Comparison of ENCODE assay signal across 33 cellular contexts in the genomic region with DNA sequence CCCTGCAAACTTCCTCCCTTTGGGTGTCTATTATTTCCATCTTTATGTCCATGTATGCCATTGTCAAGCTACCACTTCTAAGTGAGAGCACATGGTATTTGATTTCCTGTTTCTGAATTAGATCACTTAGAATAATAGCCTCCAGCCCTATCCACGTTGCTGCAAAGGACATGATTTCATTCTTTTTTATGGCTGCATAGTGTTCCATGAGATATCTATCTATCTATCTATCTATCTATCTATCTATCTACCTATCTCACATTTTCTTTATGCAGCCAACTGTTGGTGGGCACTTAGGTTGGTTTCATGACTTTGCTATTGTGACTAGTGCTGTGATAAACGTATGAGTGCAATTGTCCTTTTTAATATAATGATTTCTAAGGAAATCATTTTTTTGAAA.
"Had no signal": no experiment of that assay in that cellular context is flagged by ENCODE, and none has a peak within 500 bp of the region (broad histone marks: within the 10 kb centered on the region; RNA-seq: fewer than 3 reads in every experiment).

No MANE protein-coding gene starts in this region.

- DNase-seq: activated effector memory CD4-positive, alpha-beta T cell treated with anti-CD3 and anti-CD28 coated beads, Interleukin-2, amount 50 U/mL, for 16 hours; activated effector memory CD4-positive, alpha-beta T cell treated with Interleukin-2 at 50 U/mL for 16 hours; activated gamma-delta T cell; activated gamma-delta T cell treated with Interleukin-2 at 50 U/mL for 16 hours; activated naive CD4-positive, alpha-beta T cell; activated naive CD4-positive, alpha-beta T cell treated with anti-CD3 and anti-CD28 coated beads for 36 hours; activated naive CD4-positive, alpha-beta T cell treated with anti-CD3 and anti-CD28 coated beads, Interleukin-2, amount 10 ng/mL, durations not matched to agents 7 days and 5 days; activated naive CD4-positive, alpha-beta T cell treated with anti-CD3 and anti-CD28 coated beads, Interleukin-2, amount 50 U/mL, for 16 hours; activated naive CD4-positive, alpha-beta T cell treated with Interleukin-2 at 50 U/mL for 16 hours; activated naive CD8-positive, alpha-beta T cell treated with anti-CD3 and anti-CD28 coated beads for 36 hours; activated naive CD8-positive, alpha-beta T cell treated with anti-CD3 and anti-CD28 coated beads, Interleukin-2, amount 10 ng/mL, durations not matched to agents 7 days and 5 days; activated naive CD8-positive, alpha-beta T cell treated with anti-CD3 and anti-CD28 coated beads, Interleukin-2, amount 50 U/mL, for 24 hours; activated T-cell treated with anti-CD3 and anti-CD28 coated beads, Interleukin-2, amount 50 U/mL, for 24 hours; activated T-cell treated with anti-CD3 and anti-CD28 coated beads, Interleukin-2, amount 50 U/mL, for 4 hours; activated T-cell treated with anti-CD3 and anti-CD28 coated beads, Interleukin-2, amount 50 U/mL, for 48 hours; activated T-cell treated with anti-CD3 and anti-CD28 coated beads, Interleukin-2, amount 50 U/mL, for 72 hours; adrenal gland; amniotic stem cell; amygdala; anterior cingulate cortex; aorta; body of pancreas; brain microvascular endothelial cell; caudate nucleus; central memory CD4-positive, alpha-beta T cell; cerebellar nuclear complex had no signal

- H3K4me3 ChIP-seq: adrenal gland, ascending aorta, body of pancreas, breast epithelium, cardiac muscle cell had no signal

- H3K27me3 ChIP-seq: adrenal gland, ascending aorta, body of pancreas, brain microvascular endothelial cell, breast epithelium had no signal

- FAIRE-seq: astrocyte, bronchial epithelial cell had no signal

- H3K9me3 ChIP-seq: adrenal gland, ascending aorta, body of pancreas, breast epithelium had no signal

- ATAC-seq: activated naive CD4-positive, alpha-beta T cell treated with anti-CD3 and anti-CD28 coated beads, Interleukin-2, amount 50 U/mL, for 72 hours; activated naive CD8-positive, alpha-beta T cell treated with anti-CD3 and anti-CD28 coated beads, Interleukin-2, amount 50 U/mL, for 24 hours; activated T-cell treated with anti-CD3 and anti-CD28 coated beads, Interleukin-2, amount 50 U/mL, for 4 hours; activated T-cell treated with anti-CD3 and anti-CD28 coated beads, Interleukin-2, amount 50 U/mL, for 72 hours; activated T-helper 17 cell treated with anti-CD3 and anti-CD28 coated beads, Interleukin-2, amount 50 U/mL, for 72 hours; body of pancreas had no signal

- H3K4me1 ChIP-seq: ascending aorta, body of pancreas, breast epithelium had no signal

- H3K36me3 ChIP-seq: adrenal gland, ascending aorta, brain microvascular endothelial cell, breast epithelium, cardiac muscle cell had no signal

- H3K27ac ChIP-seq: adrenal gland, ascending aorta, body of pancreas, brain microvascular endothelial cell, breast epithelium, cardiac muscle cell had no signal
